In the genomic region with DNA sequence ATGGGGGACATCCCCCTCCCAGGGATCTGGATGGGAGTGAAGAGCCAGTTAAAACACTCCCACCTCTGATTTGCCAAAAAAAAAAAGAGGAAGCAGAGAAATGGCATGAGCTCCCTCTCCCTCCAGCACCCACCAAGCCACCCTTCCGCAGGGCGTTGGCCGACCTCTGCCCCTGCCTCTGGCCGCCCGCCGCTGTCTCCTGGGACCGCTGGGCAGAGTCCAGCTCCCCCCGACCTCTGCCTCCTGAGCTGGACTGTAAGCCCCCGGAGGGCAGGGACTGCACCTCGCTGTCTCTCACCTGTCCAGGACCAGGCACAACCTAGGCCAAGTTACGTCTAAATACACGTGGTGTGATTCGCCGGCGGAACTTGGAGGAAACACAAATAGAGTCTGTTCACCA, we compare ENCODE assay signal across 24 cellular contexts.
"Had no signal": no experiment of that assay in that cellular context is flagged by ENCODE, and none has a peak within 500 bp of the region (broad histone marks: within the 10 kb centered on the region; RNA-seq: fewer than 3 reads in every experiment).

No MANE protein-coding gene starts in this region.

- H3K27ac ChIP-seq: brain microvascular endothelial cell, coronary artery, dorsolateral prefrontal cortex had no signal

- H3K36me3 ChIP-seq: brain microvascular endothelial cell had no signal

- H3K27me3 Mint-ChIP-seq: central memory CD8-positive, alpha-beta T cell had no signal

- H3K4me3 ChIP-seq: coronary artery, dorsolateral prefrontal cortex had no signal

- H3K4me3 Mint-ChIP-seq: activated CD4-positive, alpha-beta memory T cell treated with anti-CD3 and anti-CD28 coated beads, Interleukin-2, amount 10 ng/mL, durations not matched to agents 7 days and 5 days; activated CD4-positive, alpha-beta T cell treated with anti-CD3 and anti-CD28 coated beads, Interleukin-2, amount 10 ng/mL, durations not matched to agents 7 days and 5 days; activated naive CD4-positive, alpha-beta T cell treated with anti-CD3 and anti-CD28 coated beads, Interleukin-2, amount 10 ng/mL, durations not matched to agents 7 days and 5 days; activated naive CD8-positive, alpha-beta T cell treated with anti-CD3 and anti-CD28 coated beads, Interleukin-2, amount 10 ng/mL, durations not matched to agents 7 days and 5 days; activated T-cell treated with anti-CD3 and anti-CD28 coated beads, Interleukin-2, amount 50 U/mL, for 24 hours; activated T-cell treated with anti-CD3 and anti-CD28 coated beads, Interleukin-2, amount 50 U/mL, for 72 hours; central memory CD8-positive, alpha-beta T cell; dendritic cell treated with granulocyte-macrophage colony-stimulating factor and Interleukin-4, amounts not matched to agents 40 ng/mL and 50 ng/mL, for 4 days; endodermal cell had no signal

- H3K9me3 Mint-ChIP-seq: activated CD4-positive, alpha-beta memory T cell treated with anti-CD3 and anti-CD28 coated beads, Interleukin-2, amount 10 ng/mL, durations not matched to agents 7 days and 5 days; activated CD4-positive, alpha-beta T cell treated with anti-CD3 and anti-CD28 coated beads, Interleukin-2, amount 10 ng/mL, durations not matched to agents 7 days and 5 days; activated naive CD4-positive, alpha-beta T cell treated with anti-CD3 and anti-CD28 coated beads, Interleukin-2, amount 10 ng/mL, durations not matched to agents 7 days and 5 days; activated naive CD4-positive, alpha-beta T cell treated with anti-CD3 and anti-CD28 coated beads, Interleukin-2, amount 50 U/mL, for 72 hours; activated naive CD8-positive, alpha-beta T cell treated with anti-CD3 and anti-CD28 coated beads, Interleukin-2, amount 10 ng/mL, durations not matched to agents 7 days and 5 days; activated T-cell treated with anti-CD3 and anti-CD28 coated beads, Interleukin-2, amount 50 U/mL, for 24 hours; activated T-cell treated with anti-CD3 and anti-CD28 coated beads, Interleukin-2, amount 50 U/mL, for 72 hours; central memory CD8-positive, alpha-beta T cell; dendritic cell treated with granulocyte-macrophage colony-stimulating factor and Interleukin-4, amounts not matched to agents 40 ng/mL and 50 ng/mL, for 4 days; endodermal cell had no signal

- H3K36me3 Mint-ChIP-seq: activated naive CD4-positive, alpha-beta T cell treated with anti-CD3 and anti-CD28 coated beads, Interleukin-2, amount 10 ng/mL, durations not matched to agents 7 days and 5 days; activated naive CD4-positive, alpha-beta T cell treated with anti-CD3 and anti-CD28 coated beads, Interleukin-2, amount 50 U/mL, for 72 hours; activated naive CD8-positive, alpha-beta T cell treated with anti-CD3 and anti-CD28 coated beads, Interleukin-2, amount 10 ng/mL, durations not matched to agents 7 days and 5 days had no signal

- H3K27ac Mint-ChIP-seq: activated CD4-positive, alpha-beta memory T cell treated with anti-CD3 and anti-CD28 coated beads, Interleukin-2, amount 10 ng/mL, durations not matched to agents 7 days and 5 days; activated CD4-positive, alpha-beta T cell treated with anti-CD3 and anti-CD28 coated beads, Interleukin-2, amount 10 ng/mL, durations not matched to agents 7 days and 5 days; activated naive CD4-positive, alpha-beta T cell treated with anti-CD3 and anti-CD28 coated beads, Interleukin-2, amount 10 ng/mL, durations not matched to agents 7 days and 5 days; activated naive CD4-positive, alpha-beta T cell treated with anti-CD3 and anti-CD28 coated beads, Interleukin-2, amount 50 U/mL, for 72 hours; activated naive CD8-positive, alpha-beta T cell treated with anti-CD3 and anti-CD28 coated beads, Interleukin-2, amount 10 ng/mL, durations not matched to agents 7 days and 5 days; activated T-cell treated with anti-CD3 and anti-CD28 coated beads, Interleukin-2, amount 50 U/mL, for 24 hours; activated T-cell treated with anti-CD3 and anti-CD28 coated beads, Interleukin-2, amount 50 U/mL, for 72 hours; dendritic cell treated with granulocyte-macrophage colony-stimulating factor and Interleukin-4, amounts not matched to agents 40 ng/mL and 50 ng/mL, for 4 days; endodermal cell had no signal

- ATAC-seq: activated naive CD4-positive, alpha-beta T cell treated with anti-CD3 and anti-CD28 coated beads, Interleukin-2, amount 50 U/mL, for 72 hours; activated T-cell treated with anti-CD3 and anti-CD28 coated beads, Interleukin-2, amount 50 U/mL, for 72 hours; esophagus mucosa had no signal

- DNase-seq: activated CD4-positive, alpha-beta memory T cell treated with anti-CD3 and anti-CD28 coated beads, Interleukin-2, amount 10 ng/mL, durations not matched to agents 7 days and 5 days; activated CD4-positive, alpha-beta T cell treated with anti-CD3 and anti-CD28 coated beads for 1 hour; activated CD4-positive, alpha-beta T cell treated with anti-CD3 and anti-CD28 coated beads for 4 hours; activated CD4-positive, alpha-beta T cell treated with anti-CD3 and anti-CD28 coated beads, Interleukin-2, amount 10 ng/mL, durations not matched to agents 7 days and 5 days; activated CD4-positive, alpha-beta T cell treated with anti-CD3 and anti-CD28 coated beads, Interleukin-2, amount 50 U/mL, for 4 hours; activated CD8-positive, alpha-beta memory T cell treated with anti-CD3 and anti-CD28 coated beads, Interleukin-2, amount 50 U/mL, for 48 hours; activated gamma-delta T cell; activated naive CD4-positive, alpha-beta T cell; activated naive CD4-positive, alpha-beta T cell treated with anti-CD3 and anti-CD28 coated beads, Interleukin-2, amount 10 ng/mL, durations not matched to agents 7 days and 5 days; activated naive CD8-positive, alpha-beta T cell treated with anti-CD3 and anti-CD28 coated beads, Interleukin-2, amount 10 ng/mL, durations not matched to agents 7 days and 5 days; activated T-cell treated with anti-CD3 and anti-CD28 coated beads for 4 hours; activated T-cell treated with anti-CD3 and anti-CD28 coated beads, Interleukin-2, amount 50 U/mL, for 24 hours; activated T-cell treated with anti-CD3 and anti-CD28 coated beads, Interleukin-2, amount 50 U/mL, for 72 hours; brain microvascular endothelial cell; dorsolateral prefrontal cortex; effector memory CD4-positive, alpha-beta T cell; endodermal cell; foreskin fibroblast; T-helper 2 cell had no signal

- H3K4me1 Mint-ChIP-seq: activated CD4-positive, alpha-beta memory T cell treated with anti-CD3 and anti-CD28 coated beads, Interleukin-2, amount 10 ng/mL, durations not matched to agents 7 days and 5 days; activated CD4-positive, alpha-beta T cell treated with anti-CD3 and anti-CD28 coated beads, Interleukin-2, amount 10 ng/mL, durations not matched to agents 7 days and 5 days; activated naive CD4-positive, alpha-beta T cell treated with anti-CD3 and anti-CD28 coated beads, Interleukin-2, amount 10 ng/mL, durations not matched to agents 7 days and 5 days; activated naive CD8-positive, alpha-beta T cell treated with anti-CD3 and anti-CD28 coated beads, Interleukin-2, amount 10 ng/mL, durations not matched to agents 7 days and 5 days; central memory CD8-positive, alpha-beta T cell had no signal
